ENCODE assay signal across 24 cellular contexts in genomic region chr5:174698156-174698555, GRCh38. TPM values are rescaled to one million over a fixed set of nuclear protein-coding genes. Genes with fewer than 3 reads are reported as not detected.
DNase-seq lines count a peak whose midpoint lies in the region; TF ChIP-seq lines count a peak whose summit lies in the region.
"Had no signal": no experiment of that assay in that cellular context is flagged by ENCODE, and none has a peak within 500 bp of the region (broad histone marks: within the 10 kb centered on the region; RNA-seq: fewer than 3 reads in every experiment).

No MANE protein-coding gene starts in this region.

- H3K4me1 Mint-ChIP-seq in progenitor cell of endocrine pancreas (ENCODE audit: low read depth): peaks cover 7% of the 10 kb centered on the region

- H3K9me3 Mint-ChIP-seq in progenitor cell of endocrine pancreas (ENCODE audit: low read depth): no peaks in the 10 kb centered on the region
- H3K9me3 Mint-ChIP-seq: CD8-positive, alpha-beta T cell had no signal

- peaks cover 15% of the 10 kb centered on the region for H3K4me1 ChIP-seq in hepatocyte (ENCODE audit: insufficient read depth)
- no peaks in the 10 kb centered on the region for H3K4me1 ChIP-seq in left ventricle myocardium inferior
- H3K4me1 ChIP-seq: BLaER1 treated with 17β-estradiol and CSF1 and Interleukin-3, amounts not matched to agents 10 nM and 100 nM; SJSA1 had no signal

- no peak overlapping the region for H3K4me3 Mint-ChIP-seq in progenitor cell of endocrine pancreas (ENCODE audit: low read depth)
- H3K4me3 Mint-ChIP-seq: CD8-positive, alpha-beta T cell had no signal

- no peaks in the 10 kb centered on the region for H4K20me1 ChIP-seq in hepatocyte (ENCODE audit: insufficient read depth, poor library complexity, severe bottlenecking)
- H4K20me1 ChIP-seq: BLaER1 treated with 17β-estradiol and CSF1 and Interleukin-3, amounts not matched to agents 10 nM and 100 nM had no signal

- intact Hi-C loops in left ventricle myocardium inferior (cut with micrococcal nuclease): no loop called here

- no peaks in the 10 kb centered on the region for H3K27me3 ChIP-seq in hepatocyte
- H3K27me3 ChIP-seq in left ventricle myocardium inferior (ENCODE audit: low read depth): peaks cover 82% of the 10 kb centered on the region
- H3K27me3 ChIP-seq: MG63, Peyer's patch had no signal

- H3K36me3 ChIP-seq in hepatocyte (replicated peaks; ENCODE audit: insufficient read depth, low read depth): no peaks in the 10 kb centered on the region
- H3K36me3 ChIP-seq in left ventricle myocardium inferior: no peaks in the 10 kb centered on the region
- H3K36me3 ChIP-seq: BLaER1 treated with 17β-estradiol and CSF1 and Interleukin-3, amounts not matched to agents 10 nM and 100 nM; MG63; Peyer's patch; SJSA1 had no signal

- no peak overlapping the region for H2AFZ ChIP-seq in hepatocyte

- no peak overlapping the region for H3K4me2 ChIP-seq in hepatocyte
- H3K4me2 ChIP-seq: BLaER1 treated with 17β-estradiol and CSF1 and Interleukin-3, amounts not matched to agents 10 nM and 100 nM had no signal

- H3K9me2 ChIP-seq in hepatocyte (replicated peaks; ENCODE audit: insufficient read depth): no peaks in the 10 kb centered on the region

- DNase-seq in OCI-M1 (lab: John Stamatoyannopoulos, UW): peak; percentile 1
- DNase-seq in hepatocyte (ENCODE audit: low spot score): no peak
- DNase-seq in progenitor cell of endocrine pancreas (ENCODE audit: low spot score, unreplicated experiment): no peak
- DNase-seq in COLO829 (ENCODE audit: low spot score): no peak
- no peak for DNase-seq in left ventricle myocardium inferior
- DNase-seq in NCI-H748 treated with DMSO at 0.1 percent for 48 hours (lab: John Stamatoyannopoulos, UW): no peak
- DNase-seq in NCI-H1694 (lab: John Stamatoyannopoulos, UW): no peak
- DNase-seq: CD8-positive, alpha-beta T cell; GDM1; GOT3; IMR-90; Karpas-422; MG63; NCI-H1092; NCI-H1436 treated with DMSO at 0.1 percent for 48 hours; NCI-H2029 treated with DMSO at 0.1 percent for 48 hours; NCI-H2171 treated with DMSO at 0.1 percent for 48 hours; NCI-H446; NCI-H526 treated with DMSO at 0.1 percent for 48 hours; Peyer's patch had no signal

- peaks cover 21% of the 10 kb centered on the region for H3K27me3 Mint-ChIP-seq in progenitor cell of endocrine pancreas

- H3K27ac ChIP-seq in hepatocyte: no peak overlapping the region
- H3K27ac ChIP-seq in left ventricle myocardium inferior (replicated peaks): no peak overlapping the region
- H3K27ac ChIP-seq: BLaER1 treated with 17β-estradiol and CSF1 and Interleukin-3, amounts not matched to agents 10 nM and 100 nM; Peyer's patch; SJSA1 had no signal

- peak; percentile 26; the same call in 1 of the 3 replicates for TF ChIP-seq CTCF in GM12872 (IDR thresholded peaks at IDR 0.05; ENCODE audit: insufficient read depth, low read depth, low read length)
- TF ChIP-seq CTCF in hepatocyte (IDR thresholded peaks at IDR 0.05; ENCODE audit: poor library complexity): peak; percentile 16
- peak; percentile 38 for TF ChIP-seq CTCF in progenitor cell of endocrine pancreas (IDR thresholded peaks at IDR 0.05; ENCODE audit: unreplicated experiment)
- TF ChIP-seq CTCF in left ventricle myocardium inferior (IDR thresholded peaks at IDR 0.05; ENCODE audit: borderline replicate concordance): no peak

- no peak overlapping the region for H3K27ac Mint-ChIP-seq in progenitor cell of endocrine pancreas
- H3K27ac Mint-ChIP-seq: CD8-positive, alpha-beta T cell had no signal

- H3K36me3 Mint-ChIP-seq in progenitor cell of endocrine pancreas (ENCODE audit: insufficient read depth): no peaks in the 10 kb centered on the region
- H3K36me3 Mint-ChIP-seq: CD8-positive, alpha-beta T cell had no signal

- WGBS in hepatocyte (ENCODE audit: low lambda C conversion rate, missing lambda C conversion rate): 57% methylated on average over 8 of the region's 8 CpGs

- no peaks in the 10 kb centered on the region for H3K79me2 ChIP-seq in hepatocyte

- H3K4me3 ChIP-seq in hepatocyte (no peak overlapping the region), left ventricle myocardium inferior (no peak overlapping the region)
- H3K4me3 ChIP-seq: BLaER1 treated with 17β-estradiol and CSF1 and Interleukin-3, amounts not matched to agents 10 nM and 100 nM; MG63; Peyer's patch; SJSA1 had no signal

- H3K9me3 ChIP-seq in hepatocyte (ENCODE audit: low read depth) (no peaks in the 10 kb centered on the region), left ventricle myocardium inferior (replicated peaks) (no peaks in the 10 kb centered on the region)
- H3K9me3 ChIP-seq: BLaER1 treated with 17β-estradiol and CSF1 and Interleukin-3, amounts not matched to agents 10 nM and 100 nM; MG63; Peyer's patch; SJSA1 had no signal

RNA-seq across cellular contexts. Expression of gene MSX2, which starts 26.2 kb away (rescaled TPM):
- total RNA-seq in hepatocyte (20.7 and 28.8 TPM in 2 replicates), progenitor cell of endocrine pancreas (5.8 and 11.7 TPM in 2 replicates), left ventricle myocardium inferior (2.3 TPM)
- polyA plus RNA-seq in hepatocyte: 28.4 and 31.5 TPM in 2 replicates
- total RNA-seq: A673; CD8-positive, alpha-beta T cell had no signal
